ENCODE assay signal across 16 cellular contexts in the genomic region with DNA sequence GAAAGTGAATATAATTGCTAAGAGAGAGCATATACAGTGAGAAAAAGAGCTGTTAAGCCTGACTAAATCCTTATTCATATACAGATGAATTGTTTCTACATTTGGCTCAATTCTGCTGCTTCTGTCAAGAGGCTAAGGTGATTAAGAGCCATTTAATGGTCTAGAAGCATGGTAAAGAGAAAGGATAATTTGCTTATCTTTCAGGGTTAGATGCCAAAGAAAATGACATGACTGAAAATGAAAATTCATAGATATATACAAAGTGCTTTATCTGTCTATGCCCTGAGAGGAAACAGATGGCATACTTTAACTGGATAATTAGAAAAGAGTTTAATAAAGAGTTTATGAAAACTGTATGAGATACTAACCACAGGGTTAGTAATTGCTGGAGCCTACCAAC.
"Had no signal": no experiment of that assay in that cellular context is flagged by ENCODE, and none has a peak within 500 bp of the region (broad histone marks: within the 10 kb centered on the region; RNA-seq: fewer than 3 reads in every experiment).

No MANE protein-coding gene starts in this region.

- H3K9me3 Mint-ChIP-seq: activated naive CD8-positive, alpha-beta T cell treated with anti-CD3 and anti-CD28 coated beads for 36 hours had no signal

- H3K4me1 Mint-ChIP-seq: activated naive CD8-positive, alpha-beta T cell treated with anti-CD3 and anti-CD28 coated beads for 36 hours had no signal

- H3K27ac Mint-ChIP-seq: activated naive CD8-positive, alpha-beta T cell treated with anti-CD3 and anti-CD28 coated beads for 36 hours; activated T-helper 1 cell treated with anti-CD3 and anti-CD28 coated beads, Interleukin-12 subunit alpha, Interleukin-12 subunit beta, Interleukin-2, Interleukin-4 antibody, amounts not matched to agents 30 ng/mL and 10 ng/mL and 1 ng/mL, durations not matched to agents 14 hours and 24 hours and 36 hours; dendritic cell treated with granulocyte-macrophage colony-stimulating factor and Interleukin-4, amounts not matched to agents 40 ng/mL and 50 ng/mL, for 4 days had no signal

- H3K9me3 ChIP-seq: gastroesophageal sphincter, lower lobe of right lung, ovary, transverse colon had no signal

- H3K36me3 ChIP-seq: gastroesophageal sphincter, heart right ventricle, lower lobe of right lung, ovary, transverse colon, vagina had no signal

- H3K27me3 ChIP-seq: gastroesophageal sphincter, heart right ventricle, ovary, transverse colon, vagina had no signal

- ATAC-seq: activated CD4-positive, CD25-positive, alpha-beta regulatory T cell treated with anti-CD3 and anti-CD28 coated beads, Interleukin-2, amount 50 U/mL, for 24 hours; gastroesophageal sphincter; heart right ventricle; lower lobe of right lung; sciatic nerve; stimulated activated naive CD8-positive, alpha-beta T cell treated with anti-CD3 and anti-CD28 coated beads, Interleukin-15, Interleukin-2, amounts not matched to agents 100 U/mL and 50 U/mL, for 24 hours had no signal

- H3K4me3 Mint-ChIP-seq: activated naive CD8-positive, alpha-beta T cell treated with anti-CD3 and anti-CD28 coated beads for 36 hours; activated T-helper 1 cell treated with anti-CD3 and anti-CD28 coated beads, Interleukin-12 subunit alpha, Interleukin-12 subunit beta, Interleukin-2, Interleukin-4 antibody, amounts not matched to agents 30 ng/mL and 10 ng/mL and 1 ng/mL, durations not matched to agents 14 hours and 24 hours and 36 hours; dendritic cell treated with granulocyte-macrophage colony-stimulating factor and Interleukin-4, amounts not matched to agents 40 ng/mL and 50 ng/mL, for 4 days had no signal

- H3K27me3 Mint-ChIP-seq: activated naive CD8-positive, alpha-beta T cell treated with anti-CD3 and anti-CD28 coated beads for 36 hours; dendritic cell treated with granulocyte-macrophage colony-stimulating factor and Interleukin-4, amounts not matched to agents 40 ng/mL and 50 ng/mL, for 4 days had no signal

- H3K27ac ChIP-seq: gastroesophageal sphincter, heart right ventricle, lower lobe of right lung, ovary, transverse colon, vagina had no signal

- H3K36me3 Mint-ChIP-seq: activated naive CD8-positive, alpha-beta T cell treated with anti-CD3 and anti-CD28 coated beads for 36 hours had no signal

- DNase-seq: activated CD4-positive, alpha-beta T cell treated with anti-CD3 and anti-CD28 coated beads, Interleukin-2, amount 50 U/mL, for 1 hour; activated CD8-positive, alpha-beta memory T cell treated with anti-CD3 and anti-CD28 coated beads for 24 hours; activated naive CD8-positive, alpha-beta T cell treated with anti-CD3 and anti-CD28 coated beads for 36 hours; amygdala; effector memory CD4-positive, alpha-beta T cell; heart right ventricle; lower lobe of right lung; ovary; stimulated activated naive CD8-positive, alpha-beta T cell treated with anti-CD3 and anti-CD28 coated beads, Interleukin-15, Interleukin-2, amounts not matched to agents 100 U/mL and 50 U/mL, for 24 hours; transverse colon had no signal

- H3K4me1 ChIP-seq: gastroesophageal sphincter, heart right ventricle, lower lobe of right lung, transverse colon, vagina had no signal

- H3K4me3 ChIP-seq: gastroesophageal sphincter, heart right ventricle, lower lobe of right lung, ovary, transverse colon, vagina had no signal
